ENCODE assay signal across 10 cellular contexts in genomic region chr19:12875086-12875485, GRCh38. TPM values are rescaled to one million over a fixed set of nuclear protein-coding genes. Genes with fewer than 3 reads are reported as not detected.
"Had no signal": no experiment of that assay in that cellular context is flagged by ENCODE, and none has a peak within 500 bp of the region (broad histone marks: within the 10 kb centered on the region; RNA-seq: fewer than 3 reads in every experiment).

No MANE protein-coding gene starts in this region.

- H3K4me3 ChIP-seq: GM23248, HAP-1 had no signal

- H3K9ac ChIP-seq: GM23248, KMS-11 had no signal

- FAIRE-seq: HTR-8/SVneo had no signal

- H3K27ac ChIP-seq: GM23248, KMS-11 had no signal

- H3K4me2 ChIP-seq: KMS-11 had no signal

- ATAC-seq: HCT116 had no signal

- H3K4me1 ChIP-seq: HAP-1 had no signal

- H2AFZ ChIP-seq: GM23248 had no signal

- DNase-seq: GM23248, GOT3, HFFc6, KBM-7 had no signal

- H3K9me3 ChIP-seq: HAP-1 had no signal

RNA-seq across cellular contexts. Expression of gene KLF1, which starts 11.9 kb away (rescaled TPM):
- total RNA-seq: H4, HFFc6, HT-29 had no signal
- polyA plus RNA-seq: GM23248 had no signal

RNA-seq across cellular contexts. Expression of gene MAST1, which starts 36.8 kb away (rescaled TPM):
- total RNA-seq: GM23248 had no signal

RNA-seq across cellular contexts. Expression of gene RTBDN, which starts 40.7 kb away (rescaled TPM):
- total RNA-seq: GM23248, H4, HFFc6 had no signal
- polyA plus RNA-seq: GM23248 had no signal
